Comparison of ENCODE assay signal across 9 cellular contexts in the genomic region with DNA sequence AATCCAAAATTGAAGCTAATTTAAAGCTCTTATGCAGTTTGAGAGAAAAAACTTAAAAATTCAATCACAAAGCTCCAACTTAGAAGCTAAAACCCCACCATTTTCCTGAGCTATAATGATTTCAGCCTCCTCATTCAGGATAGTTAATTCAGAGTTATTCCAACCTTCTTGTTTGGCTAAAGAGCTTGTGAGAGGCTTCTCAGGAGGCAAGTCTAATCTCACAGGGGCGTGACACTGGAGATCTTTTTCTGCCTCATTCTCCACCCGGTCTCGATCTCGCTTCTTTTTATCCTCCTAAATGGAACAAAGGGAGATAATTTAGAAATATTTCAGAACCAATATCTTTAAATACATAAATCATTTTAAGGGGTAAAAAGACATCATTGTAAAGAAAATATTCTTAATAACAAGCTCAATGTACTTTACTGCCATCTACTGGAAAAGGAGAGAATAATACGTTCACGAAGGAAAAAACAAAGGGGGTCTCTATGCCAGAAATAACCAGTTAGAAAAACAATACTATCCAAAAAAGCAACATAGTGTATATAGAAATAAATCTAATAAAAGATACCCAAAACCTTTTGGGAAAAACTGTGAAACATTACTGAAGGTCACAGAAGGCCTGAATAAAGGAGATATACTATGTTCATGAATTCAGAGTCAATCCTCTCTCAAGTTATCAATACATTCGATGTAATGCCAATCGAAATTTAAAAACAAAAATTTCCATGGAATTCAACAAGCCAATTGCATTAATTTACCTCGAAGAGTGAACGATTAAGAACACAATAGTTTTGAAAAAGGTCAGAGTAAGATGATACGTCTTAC. TPM values are rescaled to one million over a fixed set of nuclear protein-coding genes. Genes with fewer than 3 reads are reported as not detected.
DNase-seq lines count a peak whose midpoint lies in the region; ATAC-seq, FAIRE-seq and TF ChIP-seq lines count a peak whose summit lies in the region.
"Had no signal": no experiment of that assay in that cellular context is flagged by ENCODE, and none has a peak within 500 bp of the region (broad histone marks: within the 10 kb centered on the region; RNA-seq: fewer than 3 reads in every experiment).

No MANE protein-coding gene starts in this region.

- no peak overlapping the region for H3K4me3 ChIP-seq in neural cell (ENCODE audit: low read length)
- no peak overlapping the region for H3K4me3 ChIP-seq in small intestine (ENCODE audit: low read depth in 1 of 2, low read length in 2 of 2)

- WGBS in small intestine, 3 donors = 81 to 90% (median 88%) methylated on average over 11 of the region's 11 CpGs

- H3K9me2 ChIP-seq in neural cell (ENCODE audit: insufficient read depth, low read length) = no peaks in the 10 kb centered on the region

- TF ChIP-seq EP300 in neural cell (conservative IDR thresholded peaks at IDR 0.05; ENCODE audit: poor library complexity, severe bottlenecking) = no peak

- no peak for FAIRE-seq in small intestine (lab: Jason Lieb, UNC)

- H3K36me3 ChIP-seq in neural cell (ENCODE audit: insufficient read depth, low read length) (peaks cover 12% of the 10 kb centered on the region), small intestine (ENCODE audit: control insufficient read depth in 2 of 2, insufficient read depth in 2 of 2, low read length in 2 of 2) (peaks cover 2 to 14% of the 10 kb centered on the region in 2 donors)

- H3K4me1 Mint-ChIP-seq in MCF 10A (ENCODE audit: insufficient read depth, unreplicated experiment) = peaks cover 5% of the 10 kb centered on the region

- no TSS peak for BruUV-seq in MCF 10A (replicated peaks; lab: Mats Ljungman, UMichigan)

- H3K9me3 ChIP-seq in neural cell (ENCODE audit: low read length) = no peaks in the 10 kb centered on the region
- no peaks in the 10 kb centered on the region for H3K9me3 ChIP-seq in small intestine (ENCODE audit: control insufficient read depth, low read depth)

- no peak overlapping the region for H3K4me3 Mint-ChIP-seq in MCF 10A (ENCODE audit: unreplicated experiment)

- H3K36me3 Mint-ChIP-seq in MCF 10A (ENCODE audit: insufficient read depth, unreplicated experiment) = peaks cover 73% of the 10 kb centered on the region

- H3K9me3 Mint-ChIP-seq in MCF 10A (ENCODE audit: unreplicated experiment) = no peaks in the 10 kb centered on the region

- no peaks in the 10 kb centered on the region for H4K20me1 ChIP-seq in neural cell (ENCODE audit: insufficient read depth)

- DNase-seq in DMS53 (lab: John Stamatoyannopoulos, UW) = peak; percentile 46
- peak; percentile 31 for DNase-seq in LoVo (ENCODE audit: low spot score)
- DNase-seq in MCF 10A (ENCODE audit: unreplicated experiment) = no peak
- no peak for DNase-seq in small intestine
- no peak for DNase-seq in amniotic stem cell (lab: John Stamatoyannopoulos, UW)
- no peak for DNase-seq in occipital lobe (lab: John Stamatoyannopoulos, UW)

- CTCF ChIA-PET in MCF 10A (lab: Yijun Ruan, JAX) = interaction anchor here (0.7 to 8.6 kb wide), 32 partner anchors 9 to 441 kb away, joined by 3 to 72 read pairs (median 4); partner anchors contain the start of genes BRD7, CNEP1R1 and CYLD

- POLR2A ChIA-PET in MCF 10A (lab: Yijun Ruan, JAX) = interaction anchor here (0.6 to 1.7 kb wide), 4 partner anchors 12 to 147 kb away, joined by 3 to 4 read pairs (median 4); no protein-coding TSS in a partner anchor

- TF ChIP-seq RAD21 in neural cell (conservative IDR thresholded peaks at IDR 0.05) = peak; percentile 68

- intact Hi-C loops in MCF 10A (cut with micrococcal nuclease) = loop anchor here (1.0 kb wide), 1 partner anchor 141 kb away; no protein-coding TSS in a partner anchor

- no peaks in the 10 kb centered on the region for H3K27me3 Mint-ChIP-seq in MCF 10A (ENCODE audit: insufficient read depth, unreplicated experiment)

- H2AFZ ChIP-seq in neural cell (ENCODE audit: low read depth, low read length) = no peak overlapping the region

- no peak overlapping the region for H3K27ac ChIP-seq in neural cell (ENCODE audit: low read length)
- no peak overlapping the region for H3K27ac ChIP-seq in small intestine (ENCODE audit: low read depth in 1 of 2, low read length in 1 of 2)
- H3K27ac ChIP-seq: epithelial cell of prostate had no signal

- peak; percentile 49 for TF ChIP-seq CTCF in MCF 10A (IDR thresholded peaks at IDR 0.05; ENCODE audit: unreplicated experiment)
- TF ChIP-seq CTCF in neural cell (IDR thresholded peaks at IDR 0.05; ENCODE audit: poor library complexity, severe bottlenecking) = peak; percentile 75

- H3K79me2 ChIP-seq in neural cell (replicated peaks; ENCODE audit: insufficient read depth, low read length) = peaks cover 4% of the 10 kb centered on the region

- H3K27me3 ChIP-seq in neural cell (ENCODE audit: insufficient read depth, low read depth, low read length) = no peaks in the 10 kb centered on the region
- H3K27me3 ChIP-seq in small intestine (ENCODE audit: control insufficient read depth in 2 of 2, insufficient read depth in 2 of 2, low read length in 2 of 2) = no peaks in the 10 kb centered on the region

- ATAC-seq in GM19397 (IDR thresholded peaks at IDR 0.05; ENCODE audit: unreplicated experiment) = no peak

- H3F3A ChIP-seq in neural cell (ENCODE audit: insufficient read depth, low read length, poor library complexity, severe bottlenecking) = no peaks in the 10 kb centered on the region

- H3K9ac ChIP-seq in neural cell (ENCODE audit: low read length) = no peak overlapping the region

- no peak overlapping the region for H3K27ac Mint-ChIP-seq in MCF 10A (ENCODE audit: low read depth, unreplicated experiment)

- no peak overlapping the region for H3K4me2 ChIP-seq in neural cell (ENCODE audit: low read length)

- H3K4me1 ChIP-seq in small intestine (ENCODE audit: control insufficient read depth in 2 of 2, insufficient read depth in 1 of 2, low read depth in 1 of 2, low read length in 1 of 2) = no peaks in the 10 kb centered on the region

TF ChIP-seq in neural cell, 6 proteins besides CTCF, POLR2A, EP300 and RAD21:
- TF ChIP-seq MXI1 (conservative IDR thresholded peaks at IDR 0.05; ENCODE audit: poor library complexity, severe bottlenecking) = no peak
- TF ChIP-seq SMC3 (conservative IDR thresholded peaks at IDR 0.05; ENCODE audit: poor library complexity) = peak; percentile 70

RNA-seq across cellular contexts. Expression of gene BRD7, which starts 13.9 kb away (rescaled TPM):
- total RNA-seq in MCF 10A (2022) (75.9 and 76.4 TPM in 2 replicates), occipital lobe (32.4 TPM)
- polyA plus RNA-seq in neural cell (57.2 and 60.4 TPM in 2 replicates), small intestine (10 to 100 TPM; 40.7 to 44.6 (median 42.3) TPM)
- polyA minus RNA-seq in neural cell = 58.7 and 63.0 TPM in 2 replicates

Comparison
In these comparisons a context has a peak if more than half of its experiments do, and no peak if none do; other contexts are left out.
1. DNase-seq: peak in DMS53 (single experiment) and LoVo (single experiment); none in MCF 10A (single experiment), small intestine (single experiment), amniotic stem cell (single experiment) and occipital lobe (single experiment).